8 cellular contexts compared by ENCODE assay signal in the genomic region with DNA sequence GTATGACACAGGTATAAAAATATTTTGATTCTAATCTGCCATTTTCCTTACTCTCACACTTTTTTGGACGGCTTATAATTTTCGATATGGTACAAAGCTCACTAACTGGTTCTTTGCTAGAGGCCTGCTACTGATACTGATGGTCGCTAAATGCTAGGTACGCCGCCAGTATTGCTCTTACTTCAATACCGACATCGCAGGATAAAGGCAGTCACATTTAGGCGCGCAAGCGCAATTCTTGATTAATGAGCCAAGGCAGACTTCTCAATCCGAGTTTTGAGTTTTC. TPM values are rescaled to one million over a fixed set of nuclear protein-coding genes. Genes with fewer than 3 reads are reported as not detected.
A peak's percentile ranks its signal among the peaks of the same experiment; 100 is the strongest.
DNase-seq lines count a peak whose midpoint lies in the region; ATAC-seq, FAIRE-seq and TF ChIP-seq lines count a peak whose summit lies in the region.

No MANE protein-coding gene starts in this region.

- WGBS in K562 (ENCODE audit: insufficient coverage, low coverage, missing lambda C conversion rate), result under 1% methylated on average over 11 of the region's 11 CpGs
- under 1% methylated on average over 11 of the region's 11 CpGs for WGBS in liver
- WGBS in thyroid gland, 2 donors, result 0 to 1% methylated on average over 11 of the region's 11 CpGs

- in situ Hi-C loops in K562 (cut with MboI), result no loop called here
- in situ Hi-C loops in G401 (cut with HindIII; ENCODE audit: low sequenced_read_pairs), result no loop called here

- H3K9me1 ChIP-seq in K562 (ENCODE audit: control insufficient read depth, insufficient read depth, low read length), result no peaks in the 10 kb centered on the region

- TF ChIP-seq RAD21 in K562 (CRISPR knock-in tag; conservative IDR thresholded peaks at IDR 0.05 in 1 of 2, IDR thresholded peaks at IDR 0.05 in 1 of 2) (no peak), liver (IDR thresholded peaks at IDR 0.05) (no peak)

- H3K4me2 ChIP-seq in K562 (ENCODE audit: insufficient read depth, low read length), result peak overlapping the region; percentile 92

- DNase-seq in KG1 (lab: John Stamatoyannopoulos, UW) (peak; percentile 78), K562 (ENCODE audit: extremely low read depth in 1 of 4, low spot score in 3 of 4) (peak in 1 of 4 experiments; percentile 14), thyroid gland (no peak), G401 (ENCODE audit: low spot score) (no peak), HEK293T (ENCODE audit: extremely low spot score) (no peak)

- BruUV-seq in K562 (replicated peaks; lab: Mats Ljungman, UMichigan), result no TSS peak

- H3K79me2 ChIP-seq in K562 (ENCODE audit: control insufficient read depth, insufficient read depth, low read length), result peaks cover 52% of the 10 kb centered on the region

- H3K36me3 ChIP-seq in K562 (ENCODE audit: control insufficient read depth, insufficient read depth, low read length), result peaks cover 10% of the 10 kb centered on the region; the same call in 2 of the 3 replicates
- no peaks in the 10 kb centered on the region for H3K36me3 ChIP-seq in liver (ENCODE audit: control insufficient read depth in 4 of 4, insufficient read depth in 3 of 4, low read depth in 1 of 4, low read length in 3 of 4)
- H3K36me3 ChIP-seq in thyroid gland, result no peaks in the 10 kb centered on the region

- TF ChIP-seq POLR2A in K562 (conservative IDR thresholded peaks at IDR 0.05) (no peak), thyroid gland (IDR thresholded peaks at IDR 0.05) (no peak)

- peak overlapping the region; percentile 92 for H3K27ac ChIP-seq in K562 (ENCODE audit: extremely low read depth, low read depth, low read length)
- peak overlapping the region; percentile 92 to 97 for H3K27ac ChIP-seq in liver (ENCODE audit: low read depth in 1 of 2, low read length in 2 of 2)
- peak overlapping the region; percentile 88 to 96 (median 93) for H3K27ac ChIP-seq in thyroid gland

- H3K4me3 ChIP-seq in K562 (peak overlapping the region; percentile 83), liver (ENCODE audit: low read depth in 1 of 3, low read length in 3 of 3) (peak overlapping the region; percentile 72 to 86 (median 85)), thyroid gland (replicated peaks in 1 of 3) (peak overlapping the region in 2 of 3 donors; percentile 71 to 85)

- H3K27me3 ChIP-seq in K562 (ENCODE audit: control insufficient read depth in 2 of 2, insufficient read depth in 2 of 2, low read length in 2 of 2), result no peaks in the 10 kb centered on the region
- no peaks in the 10 kb centered on the region for H3K27me3 ChIP-seq in liver (ENCODE audit: control insufficient read depth in 4 of 4, insufficient read depth in 4 of 4, low read length in 3 of 4)
- no peaks in the 10 kb centered on the region for H3K27me3 ChIP-seq in thyroid gland

- H3K4me1 ChIP-seq in K562 (replicated peaks in 1 of 2; ENCODE audit: control insufficient read depth in 2 of 2, insufficient read depth in 2 of 2, low read length in 2 of 2) (peaks cover 0 to 8% of the 10 kb centered on the region in 2 experiments; a peak in 2 of 5 replicates), liver (ENCODE audit: control insufficient read depth in 4 of 4, insufficient read depth in 4 of 4, low read length in 3 of 4) (peaks cover 5 to 25% (median 18%) of the 10 kb centered on the region in 4 donors), thyroid gland (peaks cover 23% of the 10 kb centered on the region in 2 donors)

- H2AFZ ChIP-seq in K562 (ENCODE audit: low read depth, low read length), result peak overlapping the region; percentile 91

- intact Hi-C loops in K562 (cut with micrococcal nuclease) (no loop called here), thyroid gland (cut with DNase I) (loop anchor here (10.0 kb wide), 1 partner anchor 151 kb away; a partner anchor contains a TSS)

- no peak for FAIRE-seq in K562 (lab: Jason Lieb, UNC)

- H3K9ac ChIP-seq in K562 (ENCODE audit: insufficient read depth in 1 of 2, low read depth in 2 of 2, low read length in 2 of 2) (peak overlapping the region; percentile 88 to 94), liver (ENCODE audit: low read depth in 1 of 2, low read length in 2 of 2) (peak overlapping the region; percentile 88 to 93)

- H3K9me3 ChIP-seq in K562 (replicated peaks; ENCODE audit: control insufficient read depth, insufficient read depth, low read depth, low read length) (no peaks in the 10 kb centered on the region), liver (ENCODE audit: control insufficient read depth in 4 of 4, low read length in 3 of 4) (no peaks in the 10 kb centered on the region), thyroid gland (no peaks in the 10 kb centered on the region)

- peaks cover 7% of the 10 kb centered on the region; the same call in 1 of the 2 replicates for H4K20me1 ChIP-seq in K562 (replicated peaks; ENCODE audit: control insufficient read depth, insufficient read depth, low read length)

- ATAC-seq in GM18498 (IDR thresholded peaks at IDR 0.05; ENCODE audit: unreplicated experiment) (peak; percentile 28), GM21576 (IDR thresholded peaks at IDR 0.05; ENCODE audit: unreplicated experiment) (peak; percentile 14), K562 (peak; percentile 7)

- CTCF ChIA-PET in K562 (lab: Yijun Ruan, JAX; ENCODE audit: low intra/inter-chr PET ratio), result no interaction called here
- CTCF ChIA-PET in HEK293T (lab: Yijun Ruan, JAX), result no interaction called here

- TF ChIP-seq EP300 in K562 (IDR thresholded peaks at IDR 0.05; ENCODE audit: low read length), result no peak

- TF ChIP-seq CTCF in K562 (IDR thresholded peaks at IDR 0.05 in 2 of 3, conservative IDR thresholded peaks at IDR 0.05 in 1 of 3; ENCODE audit: insufficient read depth in 2 of 3, low read depth in 1 of 3, low read length in 3 of 3), result no peak
- TF ChIP-seq CTCF in liver (IDR thresholded peaks at IDR 0.05; ENCODE audit: low read depth, low read length, missing input control), result no peak
- no peak for TF ChIP-seq CTCF in thyroid gland (IDR thresholded peaks at IDR 0.05)

- POLR2A ChIA-PET in K562 (lab: Yijun Ruan, JAX), result interaction anchor here (0.7 kb wide), 1 partner anchor 37 kb away, joined by 5 read pairs; no protein-coding TSS in a partner anchor
- POLR2A ChIA-PET in HEK293T (lab: Yijun Ruan, JAX), result no interaction called here

TF ChIP-seq in K562, 482 proteins besides CTCF, POLR2A, EP300 and RAD21 (continues in another document):
- TF ChIP-seq, protein P1, sequence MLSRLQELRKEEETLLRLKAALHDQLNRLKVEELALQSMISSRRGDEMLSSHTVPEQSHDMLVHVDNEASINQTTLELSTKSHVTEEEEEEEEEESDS (CRISPR knock-in tag; IDR thresholded peaks at IDR 0.05), result no peak
- no peak for TF ChIP-seq E2F3 (CRISPR knock-in tag; IDR thresholded peaks at IDR 0.05)

TF ChIP-seq in liver, 16 proteins besides CTCF, POLR2A, EP300 and RAD21:
- TF ChIP-seq HNF4G (IDR thresholded peaks at IDR 0.05), result no peak
- TF ChIP-seq YY1 (IDR thresholded peaks at IDR 0.05), result peak; percentile 65
- no peak for TF ChIP-seq SP1 (IDR thresholded peaks at IDR 0.05)
- TF ChIP-seq RXRA (IDR thresholded peaks at IDR 0.05), result no peak
TF ChIP-seq in liver: peak in this region for 1.

TF ChIP-seq in HEK293T, 16 proteins besides CTCF, POLR2A, EP300 and RAD21:
- TF ChIP-seq LEF1 (IDR thresholded peaks at IDR 0.05; ENCODE audit: borderline replicate concordance), result no peak
- no peak for TF ChIP-seq CTBP1 (IDR thresholded peaks at IDR 0.05; ENCODE audit: borderline replicate concordance)
- TF ChIP-seq BHLHE40 (IDR thresholded peaks at IDR 0.05; ENCODE audit: borderline replicate concordance), result no peak
- TF ChIP-seq FOXK2 (IDR thresholded peaks at IDR 0.05), result no peak

RNA-seq across cellular contexts. Expression of a gene that starts 0.6 kb away (rescaled TPM):
- total RNA-seq in K562 (2011; cell fraction: chromatin; rRNA removed; ENCODE audit: low replicate concordance), result 19.0 and 20.4 TPM in 2 replicates
- 14.8 and 18.0 TPM in 2 replicates for total RNA-seq in K562 (2011; cell fraction: nucleolus; rRNA removed)
- total RNA-seq in K562 (2011; cell fraction: nucleoplasm; rRNA removed), result 13.6 and 18.2 TPM in 2 replicates
- total RNA-seq in K562 (2014; rRNA removed) (9.1 and 12.6 TPM in 2 replicates), K562 (2014; rRNA removed; fragmentation: Illumina TruSeq; extraction: Trizol) (19.2 and 20.0 TPM in 2 replicates), K562 (2015; rRNA removed; fragmentation: Illumina TruSeq; extraction: Trizol) (20.6 and 20.9 TPM in 2 replicates), K562 (2021) (18.8 and 21.3 TPM in 2 replicates), liver (10 to 100 TPM; 24.5 to 36.1 TPM), thyroid gland (10 to 100 TPM; 21.8 to 39.8 (median 29.9) TPM)
- polyA plus RNA-seq in K562 (2011; rRNA removed) (13.1 and 17.8 TPM in 2 replicates), K562 (2014; fragmentation: Illumina TruSeq; extraction: Trizol) (10.1 and 11.2 TPM in 2 replicates), K562 (2014; fragmentation: Nextera tagmentation; extraction: Ambion mirVana) (1 to 10 TPM; 4.2 to 4.7 TPM), K562 (2014; rRNA removed) (6.9 and 8.0 TPM in 2 replicates), liver (10 to 100 TPM in 1 of 2 donors, 1 to 10 TPM in 1; 6.1 to 11.9 TPM)
- polyA plus RNA-seq in K562 (2011; cell fraction: cytosol; rRNA removed), result 8.0 and 10.4 TPM in 2 replicates
- 5.8 and 6.1 TPM in 2 replicates for polyA plus RNA-seq in K562 (2011; cell fraction: nucleus; rRNA removed)
- polyA plus RNA-seq in K562 (2012), result 10.1 and 11.3 TPM in 2 replicates
- polyA minus RNA-seq in K562 (2011; rRNA and poly(A)+ RNA removed), result 39.0 and 41.8 TPM in 2 replicates
- 18.4 and 23.4 TPM in 2 replicates for polyA minus RNA-seq in K562 (2011; cell fraction: cytosol; rRNA and poly(A)+ RNA removed)
- polyA minus RNA-seq in K562 (2011; cell fraction: nucleus; rRNA and poly(A)+ RNA removed), result 19.5 and 26.5 TPM in 2 replicates
- 9.1 and 14.1 TPM in 2 replicates for total RNA-seq in G401 (2014; rRNA removed; shearing (Covaris generic))
